8 cellular contexts compared by ENCODE assay signal in genomic region chr11:65425971-65426838, GRCh38. TPM values are rescaled to one million over a fixed set of nuclear protein-coding genes. Genes with fewer than 3 reads are reported as not detected.
A peak's percentile ranks its signal among the peaks of the same experiment; 100 is the strongest.
DNase-seq lines count a peak whose midpoint lies in the region; ATAC-seq and TF ChIP-seq lines count a peak whose summit lies in the region.

No MANE protein-coding gene starts in this region.

- H3K27ac ChIP-seq in HUES64 (ENCODE audit: low read depth, low read length) (peak overlapping the region; percentile 50; the same call in 1 of the 2 replicates), ovary (peak overlapping the region; percentile 96 to 97)

- WGBS in HUES64, result 77% methylated on average over 7 of the region's 9 CpGs
- 2 to 8% (median 4%) methylated on average over 9 of the region's 9 CpGs for WGBS in ovary, 3 donors

- ATAC-seq in activated B cell treated with CpG ODN at 0.5 μM for 24 hours (ENCODE audit: low read depth) (peak; percentile 32), GM19023 (IDR thresholded peaks at IDR 0.05; ENCODE audit: unreplicated experiment) (no peak)

- POLR2A ChIA-PET in activated B cell treated with CpG ODN at 0.5 μM for 24 hours (lab: Charles Lee), result interaction anchor here (0.6 to 19.3 kb wide), 16 partner anchors 8 to 140 kb away, joined by 3 to 3752 read pairs (median 26); partner anchors contain the start of genes FRMD8, MALAT1, NEAT1 and SLC25A45

- intact Hi-C loops in activated B cell treated with CpG ODN at 0.5 μM for 24 hours (cut with micrococcal nuclease), result loop anchor here (1.0 kb wide), 4 partner anchors 10 to 71 kb away; partner anchors contain the start of gene SLC25A45
- intact Hi-C loops in ovary (cut with DNase I), result no loop called here

- H3K27ac Mint-ChIP-seq in activated B cell treated with CpG ODN at 0.5 μM for 24 hours, result peak overlapping the region; percentile 100

- H3K36me3 Mint-ChIP-seq in activated B cell treated with CpG ODN at 0.5 μM for 24 hours (ENCODE audit: low read depth), result peaks cover 55% of the 10 kb centered on the region

- no peaks in the 10 kb centered on the region for H3K27me3 Mint-ChIP-seq in activated B cell treated with CpG ODN at 0.5 μM for 24 hours

- CTCF ChIA-PET in activated B cell treated with CpG ODN at 0.5 μM for 24 hours (lab: Charles Lee), result interaction anchor here (1.8 to 12.8 kb wide), 2 partner anchors 10 to 78 kb away, joined by 11 to 289 read pairs; partner anchors contain the start of gene MALAT1

- H3K4me1 ChIP-seq in HUES64 (ENCODE audit: insufficient read depth, low read length), result peaks cover 75% of the 10 kb centered on the region
- H3K4me1 ChIP-seq in ovary (ENCODE audit: insufficient read depth), result peaks cover 6% of the 10 kb centered on the region

- TF ChIP-seq CTCF in GM06990 (IDR thresholded peaks at IDR 0.05; ENCODE audit: insufficient read depth, low read length, poor library complexity, severe bottlenecking) (no peak), activated B cell treated with CpG ODN at 0.5 μM for 24 hours (IDR thresholded peaks at IDR 0.05) (no peak), fibroblast of mammary gland (conservative IDR thresholded peaks at IDR 0.05; ENCODE audit: control insufficient read depth, insufficient read depth, low read depth, low read length) (no peak), ovary (IDR thresholded peaks at IDR 0.05) (no peak)

- H3K36me3 ChIP-seq in GM06990 (ENCODE audit: control insufficient read depth, insufficient read depth, low read length) (no peaks in the 10 kb centered on the region; the same call in 1 of the 2 replicates), HUES64 (ENCODE audit: insufficient read depth, low read length) (0 out of 2 replicates have a peak, but pooled peaks cover 4% of the 10 kb centered on the region), ovary (no peaks in the 10 kb centered on the region)

- no peak for TF ChIP-seq POLR2A in ovary (IDR thresholded peaks at IDR 0.05)

- H3K4me3 ChIP-seq in GM06990 (replicated peaks; ENCODE audit: low read depth, low read length) (peak overlapping the region; percentile 74), HUES64 (ENCODE audit: low read length) (peak overlapping the region; percentile 65), fibroblast of mammary gland (ENCODE audit: control insufficient read depth, low read depth, low read length) (peak overlapping the region; percentile 98), ovary (peak overlapping the region; percentile 86)

- H3K9ac ChIP-seq in HUES64 (ENCODE audit: low read depth, low read length), result peak overlapping the region; percentile 20; the same call in 1 of the 2 replicates

- H3K9me3 Mint-ChIP-seq in activated B cell treated with CpG ODN at 0.5 μM for 24 hours, result no peaks in the 10 kb centered on the region

- no peaks in the 10 kb centered on the region for H3K27me3 ChIP-seq in GM06990 (replicated peaks; ENCODE audit: control insufficient read depth, insufficient read depth, low read length)
- no peaks in the 10 kb centered on the region for H3K27me3 ChIP-seq in HUES64 (ENCODE audit: insufficient read depth, low read length)
- no peaks in the 10 kb centered on the region for H3K27me3 ChIP-seq in ovary

- TF ChIP-seq EP300 in ovary (IDR thresholded peaks at IDR 0.05), result no peak

- peak overlapping the region; percentile 100 for H3K4me3 Mint-ChIP-seq in activated B cell treated with CpG ODN at 0.5 μM for 24 hours

- H3K4me1 Mint-ChIP-seq in activated B cell treated with CpG ODN at 0.5 μM for 24 hours, result peaks cover 77% of the 10 kb centered on the region

- no peaks in the 10 kb centered on the region for H3K9me3 ChIP-seq in HUES64 (ENCODE audit: insufficient read depth, low read depth, low read length)
- H3K9me3 ChIP-seq in ovary, result no peaks in the 10 kb centered on the region

- DNase-seq in GM06990 (ENCODE audit: extremely low read depth, insufficient read length) (peak; percentile 54), activated B cell treated with CpG ODN at 0.5 μM for 24 hours (no peak), fibroblast of mammary gland (ENCODE audit: low read depth) (peak; percentile 84), ovary (peak in 2 of 5 donors; percentile 12 to 22), COLO829 (ENCODE audit: low spot score) (no peak), NCI-H82 treated with DMSO at 0.1 percent for 48 hours (lab: John Stamatoyannopoulos, UW; ENCODE audit: unreplicated experiment) (no peak)

RNA-seq across cellular contexts. Expression of gene NEAT1, which starts 3.6 kb away (rescaled TPM):
- 3.6 TPM for polyA plus RNA-seq in HUES64 (2013, experiment 1 of 2)
- polyA plus RNA-seq in HUES64 (2013, experiment 2 of 2), result 3.6 TPM
- total RNA-seq in activated B cell treated with CpG ODN at 0.5 μM for 24 hours, result 578 and 699 TPM in 2 replicates
- total RNA-seq in ovary, result 100 to 1,000 TPM; 175 to 850 (median 372) TPM
- 100 to 1,000 TPM; 216 to 268 TPM for polyA plus RNA-seq in ovary

RNA-seq across cellular contexts. Expression of gene FRMD8, which starts 39.8 kb away (rescaled TPM):
- 12.1 TPM for polyA plus RNA-seq in HUES64 (2013, experiment 1 of 2)
- 12.2 TPM for polyA plus RNA-seq in HUES64 (2013, experiment 2 of 2)
- total RNA-seq in activated B cell treated with CpG ODN at 0.5 μM for 24 hours, result 68.6 and 70.6 TPM in 2 replicates
- 10 to 100 TPM; 21.2 to 41.7 (median 25.5) TPM for total RNA-seq in ovary
- 10 to 100 TPM in 1 of 2 donors, 1 to 10 TPM in 1; 4.3 to 15.8 TPM for polyA plus RNA-seq in ovary

RNA-seq across cellular contexts. Expression of gene SLC25A45, which starts 43.8 kb away (rescaled TPM):
- 0.55 TPM for polyA plus RNA-seq in HUES64 (2013, experiment 1 of 2)
- 1.9 TPM for polyA plus RNA-seq in HUES64 (2013, experiment 2 of 2)
- total RNA-seq in activated B cell treated with CpG ODN at 0.5 μM for 24 hours (11.4 and 12.3 TPM in 2 replicates), ovary (1 to 10 TPM; 3.2 to 8.7 (median 4.6) TPM)
- 1 to 10 TPM; 2.7 to 3.4 TPM for polyA plus RNA-seq in ovary

Comparison
In these comparisons a context has a peak if more than half of its experiments do, and no peak if none do; other contexts are left out.
1. DNase-seq: peak in GM06990 (single experiment) and fibroblast of mammary gland (single experiment); none in activated B cell treated with CpG ODN at 0.5 μM for 24 hours (single experiment), COLO829 (single experiment) and NCI-H82 treated with DMSO at 0.1 percent for 48 hours (single experiment).
2. Peak in every context shown above with its lines, with median percentiles within 50 percentile points of each other: H3K4me3 ChIP-seq.